ENCODE assay signal across 9 cellular contexts in genomic region chr6:5507056-5507722, GRCh38.
DNase-seq lines count a peak whose midpoint lies in the region; ATAC-seq, FAIRE-seq and TF ChIP-seq lines count a peak whose summit lies in the region.
"Had no signal": no experiment of that assay in that cellular context is flagged by ENCODE, and none has a peak within 500 bp of the region (broad histone marks: within the 10 kb centered on the region; RNA-seq: fewer than 3 reads in every experiment).

No MANE protein-coding gene starts in this region.

- no peak overlapping the region for H3K27ac Mint-ChIP-seq in activated CD4-positive, alpha-beta memory T cell treated with anti-CD3 and anti-CD28 coated beads, Interleukin-2, amount 10 ng/mL, durations not matched to agents 7 days and 5 days

- no peak for TF ChIP-seq POLR2A in body of pancreas (IDR thresholded peaks at IDR 0.05)

- TF ChIP-seq CTCF in GM12865 (IDR thresholded peaks at IDR 0.05; ENCODE audit: insufficient read depth, low read depth, low read length, missing control alignments) (no peak), body of pancreas (IDR thresholded peaks at IDR 0.05) (no peak)

- H3K4me1 ChIP-seq in endocrine pancreas (ENCODE audit: control insufficient read depth, insufficient read depth, low read length) = peaks cover 6% of the 10 kb centered on the region
- H3K4me1 ChIP-seq in body of pancreas = no peaks in the 10 kb centered on the region

- H3K27ac ChIP-seq in body of pancreas = no peak overlapping the region

- no peaks in the 10 kb centered on the region for H3K36me3 ChIP-seq in endocrine pancreas (ENCODE audit: control insufficient read depth, insufficient read depth, low read length)
- no peaks in the 10 kb centered on the region for H3K36me3 ChIP-seq in body of pancreas (replicated peaks in 1 of 2; ENCODE audit: insufficient read depth in 1 of 2, low read depth in 2 of 2)

- H3K4me1 Mint-ChIP-seq in activated CD4-positive, alpha-beta memory T cell treated with anti-CD3 and anti-CD28 coated beads, Interleukin-2, amount 10 ng/mL, durations not matched to agents 7 days and 5 days = peaks cover 28% of the 10 kb centered on the region

- ATAC-seq in GM19468 (IDR thresholded peaks at IDR 0.05; ENCODE audit: extremely low read depth, unreplicated experiment) = peak; percentile 90
- peak; percentile 87 for ATAC-seq in HG03139 (IDR thresholded peaks at IDR 0.05; ENCODE audit: unreplicated experiment)
- ATAC-seq in body of pancreas = no peak

- H3K9ac ChIP-seq in endocrine pancreas (ENCODE audit: control insufficient read depth, insufficient read depth, low read length) = peak overlapping the region; percentile 34

- 58 to 79% methylated on average over 5 of the region's 5 CpGs for WGBS in body of pancreas, 2 donors

- H3K9me3 ChIP-seq in endocrine pancreas (ENCODE audit: control insufficient read depth, low read length) = no peaks in the 10 kb centered on the region
- H3K9me3 ChIP-seq in body of pancreas = no peaks in the 10 kb centered on the region

- POLR2A ChIA-PET in activated CD4-positive, alpha-beta memory T cell treated with anti-CD3 and anti-CD28 coated beads, Interleukin-2, amount 10 ng/mL, durations not matched to agents 7 days and 5 days (lab: Charles Lee) = interaction anchor here (1.0 to 1.8 kb wide), 5 partner anchors 9 to 15 kb away, joined by 3 to 10 read pairs (median 4); no protein-coding TSS in a partner anchor

- no peak for FAIRE-seq in HTR-8/SVneo (lab: Jason Lieb, UNC)

- H3K4me3 Mint-ChIP-seq in activated CD4-positive, alpha-beta memory T cell treated with anti-CD3 and anti-CD28 coated beads, Interleukin-2, amount 10 ng/mL, durations not matched to agents 7 days and 5 days = no peak overlapping the region

- H3K27me3 ChIP-seq in endocrine pancreas (ENCODE audit: control insufficient read depth, insufficient read depth, low read length) = no peaks in the 10 kb centered on the region
- H3K27me3 ChIP-seq in body of pancreas = no peaks in the 10 kb centered on the region

- DNase-seq in GM12865 (ENCODE audit: low read depth) (peak; percentile 79), body of pancreas (no peak), SHP77 (lab: John Stamatoyannopoulos, UW) (no peak), HTR-8/SVneo (ENCODE audit: insufficient read length, low spot score) (no peak)
- no peak for DNase-seq in activated CD4-positive, alpha-beta memory T cell treated with anti-CD3 and anti-CD28 coated beads, Interleukin-2, amount 10 ng/mL, durations not matched to agents 7 days and 5 days
- DNase-seq: activated CD4-positive, CD25-positive, alpha-beta regulatory T cell had no signal

- peak overlapping the region; percentile 29 for H3K4me3 ChIP-seq in GM12865 (ENCODE audit: low read depth, low read length)
- H3K4me3 ChIP-seq in endocrine pancreas (ENCODE audit: control insufficient read depth, insufficient read depth, low read length) = no peak overlapping the region
- no peak overlapping the region for H3K4me3 ChIP-seq in body of pancreas

- H3K9me3 Mint-ChIP-seq in activated CD4-positive, alpha-beta memory T cell treated with anti-CD3 and anti-CD28 coated beads, Interleukin-2, amount 10 ng/mL, durations not matched to agents 7 days and 5 days = no peaks in the 10 kb centered on the region

- H3K36me3 Mint-ChIP-seq in activated CD4-positive, alpha-beta memory T cell treated with anti-CD3 and anti-CD28 coated beads, Interleukin-2, amount 10 ng/mL, durations not matched to agents 7 days and 5 days (ENCODE audit: low read depth) = no peaks in the 10 kb centered on the region

- CTCF ChIA-PET in activated CD4-positive, alpha-beta memory T cell treated with anti-CD3 and anti-CD28 coated beads, Interleukin-2, amount 10 ng/mL, durations not matched to agents 7 days and 5 days (lab: Charles Lee) = interaction anchor here (0.9 to 1.2 kb wide), 3 partner anchors 9 to 77 kb away, joined by 3 read pairs; no protein-coding TSS in a partner anchor

- intact Hi-C loops in body of pancreas (cut with DNase I) = no loop called here

- no peaks in the 10 kb centered on the region for H3K27me3 Mint-ChIP-seq in activated CD4-positive, alpha-beta memory T cell treated with anti-CD3 and anti-CD28 coated beads, Interleukin-2, amount 10 ng/mL, durations not matched to agents 7 days and 5 days
